In the genomic region with DNA sequence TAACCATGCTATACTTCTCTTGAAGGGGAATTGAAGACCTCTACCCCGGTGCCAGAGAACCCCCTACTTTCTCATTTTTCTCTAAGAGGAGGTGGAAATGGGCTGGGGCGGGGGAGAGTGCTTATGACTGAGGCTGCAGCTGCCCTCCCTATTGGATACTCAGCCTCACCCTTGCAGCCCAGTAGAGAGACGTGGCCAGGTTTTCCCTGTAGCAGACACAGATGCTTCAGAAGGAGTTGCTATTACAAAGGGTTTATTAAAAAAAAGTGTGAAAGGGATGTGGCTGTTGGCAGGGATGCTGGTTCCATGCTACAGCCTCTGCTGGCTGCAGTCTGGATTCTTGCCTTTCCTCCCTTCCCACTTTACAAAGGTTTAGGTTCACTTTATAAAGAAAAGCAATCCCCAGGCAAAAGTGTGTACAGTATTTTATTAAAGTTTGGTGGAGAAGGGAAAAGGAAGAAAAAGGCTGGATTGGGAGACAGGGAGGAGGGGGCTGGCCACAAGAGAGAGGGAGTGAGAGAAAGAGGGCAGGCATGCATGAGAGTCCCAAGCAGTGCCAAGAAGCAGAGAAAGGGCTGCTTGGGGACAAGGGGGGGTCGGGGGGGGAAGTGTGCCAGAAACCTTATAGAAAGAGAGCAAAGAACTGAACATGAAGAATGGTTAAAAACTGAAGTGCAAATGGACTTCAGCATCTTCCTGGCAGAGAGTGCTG, we compare ENCODE assay signal across 16 cellular contexts. TPM values are rescaled to one million over a fixed set of nuclear protein-coding genes. Genes with fewer than 3 reads are reported as not detected.
DNase-seq lines count a peak whose midpoint lies in the region; ATAC-seq, FAIRE-seq and TF ChIP-seq lines count a peak whose summit lies in the region.
"Had no signal": no experiment of that assay in that cellular context is flagged by ENCODE, and none has a peak within 500 bp of the region (broad histone marks: within the 10 kb centered on the region; RNA-seq: fewer than 3 reads in every experiment).

No MANE protein-coding gene starts in this region.

- no peaks in the 10 kb centered on the region for H3K9me3 ChIP-seq in small intestine (ENCODE audit: control insufficient read depth, low read depth)
- H3K9me3 ChIP-seq: SJSA1 had no signal

- no peak for FAIRE-seq in small intestine (lab: Jason Lieb, UNC)
- FAIRE-seq: A204.1 had no signal

- H3K36me3 ChIP-seq in small intestine (ENCODE audit: control insufficient read depth in 2 of 2, insufficient read depth in 2 of 2, low read length in 2 of 2) = no peaks in the 10 kb centered on the region
- H3K36me3 ChIP-seq: SJSA1 had no signal

- no peaks in the 10 kb centered on the region for H3K4me1 ChIP-seq in small intestine (ENCODE audit: control insufficient read depth in 2 of 2, insufficient read depth in 1 of 2, low read depth in 1 of 2, low read length in 1 of 2)
- no peaks in the 10 kb centered on the region for H3K4me1 ChIP-seq in foreskin keratinocyte

- H3K4me3 ChIP-seq in small intestine (ENCODE audit: low read depth in 1 of 2, low read length in 2 of 2) = no peak overlapping the region
- H3K4me3 ChIP-seq: SJSA1 had no signal

- H3K27me3 ChIP-seq in small intestine (ENCODE audit: control insufficient read depth in 2 of 2, insufficient read depth in 2 of 2, low read length in 2 of 2) (peaks cover 6 to 30% of the 10 kb centered on the region in 2 donors), foreskin keratinocyte (peaks cover 57% of the 10 kb centered on the region)
- H3K27me3 ChIP-seq: SJSA1 had no signal

- peak overlapping the region; percentile 77 for H3K27ac ChIP-seq in substantia nigra (ENCODE audit: low read depth, low read length, poor library complexity, severe bottlenecking)
- H3K27ac ChIP-seq in small intestine (ENCODE audit: low read depth in 1 of 2, low read length in 1 of 2) = no peak overlapping the region
- no peak overlapping the region for H3K27ac ChIP-seq in foreskin keratinocyte
- H3K27ac ChIP-seq: SJSA1 had no signal

- peak; percentile 43 for DNase-seq in NCI-H1105 (lab: John Stamatoyannopoulos, UW)
- no peak for DNase-seq in NCI-H1105 treated with DMSO at 0.1 percent for 48 hours (lab: John Stamatoyannopoulos, UW)
- DNase-seq in NCI-H69 (lab: John Stamatoyannopoulos, UW) = peak; percentile 45
- DNase-seq in globus pallidus (ENCODE audit: low spot score) = peak; percentile 52
- DNase-seq in substantia nigra (lab: John Stamatoyannopoulos, UW) = peak in 8 of 49 donors; percentile 8 to 42 (median 30)
- DNase-seq in small intestine = no peak
- no peak for DNase-seq in foreskin keratinocyte
- DNase-seq: activated naive CD4-positive, alpha-beta T cell; CD4-positive, alpha-beta memory T cell; IMR-90; NCI-H1417 treated with DMSO at 0.1 percent for 48 hours; stimulated activated naive B cell treated with anti-CD40 and anti-IgM and Interleukin-4, amounts not matched to agents 10 μg/mL and 1 μg/mL and 100 μg/mL, for 72 hours had no signal

- no peak for TF ChIP-seq CTCF in foreskin keratinocyte (conservative IDR thresholded peaks at IDR 0.05)

- ATAC-seq in foreskin keratinocyte (no peak), GM18861 (IDR thresholded peaks at IDR 0.05; ENCODE audit: unreplicated experiment) (no peak)
- ATAC-seq: stimulated activated naive B cell treated with anti-CD40 and anti-IgM and Interleukin-4, amounts not matched to agents 10 μg/mL and 1 μg/mL and 100 μg/mL, for 72 hours had no signal

- WGBS in small intestine, 3 donors = 32 to 43% (median 41%) methylated on average over 4 of the region's 4 CpGs

RNA-seq across cellular contexts. Expression of a gene that starts 29.5 kb away (rescaled TPM):
- polyA plus RNA-seq in small intestine (10 to 100 TPM in 2 of 3 donors, 1 to 10 TPM in 1; 7.8 to 15.9 (median 11.2) TPM), foreskin keratinocyte (5.3 and 6.5 TPM in 2 replicates)
- total RNA-seq in foreskin keratinocyte = 24.3 and 26.5 TPM in 2 replicates
- total RNA-seq: activated CD8-positive, alpha-beta memory T cell treated with anti-CD3 and anti-CD28 coated beads for 36 hours; CD4-positive, alpha-beta memory T cell had no signal
- polyA plus RNA-seq: CD4-positive, alpha-beta memory T cell had no signal

Comparison
In these comparisons a context has a peak if more than half of its experiments do, and no peak if none do; other contexts are left out.
1. DNase-seq: peak in NCI-H1105 (single experiment), NCI-H69 (single experiment) and globus pallidus (single experiment); none in NCI-H1105 treated with DMSO at 0.1 percent for 48 hours (single experiment), small intestine (single experiment) and foreskin keratinocyte (0 of 2).